ENCODE assay signal across 8 cellular contexts in the genomic region with DNA sequence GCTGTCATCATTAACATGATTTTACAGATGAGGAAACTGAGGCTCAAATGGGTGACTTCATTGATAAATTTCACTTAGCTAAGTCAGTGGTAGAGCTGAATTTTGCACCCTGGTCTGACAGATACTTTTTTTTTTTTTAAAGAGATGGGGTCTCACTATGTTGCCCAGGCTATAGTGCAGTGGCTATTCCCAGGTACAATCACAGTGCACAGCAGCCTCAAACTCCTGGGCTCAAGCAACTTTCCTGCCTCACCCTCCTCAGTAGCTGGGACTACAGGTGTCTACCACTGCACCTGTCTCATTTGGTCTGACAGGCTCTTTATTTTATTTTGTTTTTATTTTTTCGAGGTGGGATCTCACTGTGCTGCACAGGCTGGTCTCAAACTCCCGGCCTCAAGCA.
"Had no signal": no experiment of that assay in that cellular context is flagged by ENCODE, and none has a peak within 500 bp of the region (broad histone marks: within the 10 kb centered on the region; RNA-seq: fewer than 3 reads in every experiment).

No MANE protein-coding gene starts in this region.

- DNase-seq: H9, HCEC 1CT, HFFc6, KG1 had no signal

- H3K4me2 ChIP-seq: GM23338 had no signal

- H3K4me3 ChIP-seq: GM23338 had no signal

- ATAC-seq: GM23338 had no signal

- H2AFZ ChIP-seq: GM23338 had no signal

- FAIRE-seq: H1, H54, HTR-8/SVneo had no signal
